In the genomic region with DNA sequence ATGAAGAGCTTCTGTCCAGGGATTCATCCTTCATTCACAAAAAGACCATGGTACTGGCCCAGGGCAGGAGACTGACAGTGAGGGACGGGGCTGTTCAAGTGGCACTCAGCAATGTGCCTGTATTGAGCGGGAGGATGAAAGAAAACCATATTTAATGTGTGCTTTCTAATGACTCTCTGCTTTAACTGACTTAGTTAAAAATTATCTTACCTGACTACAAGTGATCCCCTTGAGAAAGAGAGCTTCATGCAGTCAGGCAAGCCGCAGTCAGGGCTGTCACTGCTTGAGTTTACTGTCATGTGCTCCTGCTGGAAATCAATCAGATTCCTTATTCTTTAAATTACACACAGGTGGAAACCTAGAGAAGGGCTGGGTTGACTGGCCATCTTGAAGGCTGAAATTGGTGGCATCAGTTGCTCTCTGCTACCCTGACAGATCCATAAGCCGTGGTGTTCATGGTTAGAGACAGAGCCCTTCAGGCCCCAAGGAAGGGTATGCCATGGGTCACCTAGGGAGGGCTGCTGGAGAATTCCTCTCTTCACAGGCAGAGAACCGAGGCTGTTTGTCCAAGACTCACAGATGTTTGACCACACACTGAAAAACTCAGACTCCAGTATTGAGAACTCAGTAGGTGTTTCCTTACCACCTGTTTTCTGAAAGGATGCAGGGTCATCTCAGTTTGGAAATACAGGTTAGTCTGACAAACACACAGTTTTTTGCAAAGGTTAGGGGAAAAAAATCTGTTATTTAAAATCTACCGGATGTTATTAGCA, we compare ENCODE assay signal across 1 cellular context.
A peak's percentile ranks its signal among the peaks of the same experiment; 100 is the strongest.
TF ChIP-seq lines count a peak whose summit lies in the region.

No MANE protein-coding gene starts in this region.

TF ChIP-seq in HepG2, 621 proteins besides CTCF, POLR2A, EP300 and RAD21 (continued from another document and continues in another):
- TF ChIP-seq, protein P1, sequence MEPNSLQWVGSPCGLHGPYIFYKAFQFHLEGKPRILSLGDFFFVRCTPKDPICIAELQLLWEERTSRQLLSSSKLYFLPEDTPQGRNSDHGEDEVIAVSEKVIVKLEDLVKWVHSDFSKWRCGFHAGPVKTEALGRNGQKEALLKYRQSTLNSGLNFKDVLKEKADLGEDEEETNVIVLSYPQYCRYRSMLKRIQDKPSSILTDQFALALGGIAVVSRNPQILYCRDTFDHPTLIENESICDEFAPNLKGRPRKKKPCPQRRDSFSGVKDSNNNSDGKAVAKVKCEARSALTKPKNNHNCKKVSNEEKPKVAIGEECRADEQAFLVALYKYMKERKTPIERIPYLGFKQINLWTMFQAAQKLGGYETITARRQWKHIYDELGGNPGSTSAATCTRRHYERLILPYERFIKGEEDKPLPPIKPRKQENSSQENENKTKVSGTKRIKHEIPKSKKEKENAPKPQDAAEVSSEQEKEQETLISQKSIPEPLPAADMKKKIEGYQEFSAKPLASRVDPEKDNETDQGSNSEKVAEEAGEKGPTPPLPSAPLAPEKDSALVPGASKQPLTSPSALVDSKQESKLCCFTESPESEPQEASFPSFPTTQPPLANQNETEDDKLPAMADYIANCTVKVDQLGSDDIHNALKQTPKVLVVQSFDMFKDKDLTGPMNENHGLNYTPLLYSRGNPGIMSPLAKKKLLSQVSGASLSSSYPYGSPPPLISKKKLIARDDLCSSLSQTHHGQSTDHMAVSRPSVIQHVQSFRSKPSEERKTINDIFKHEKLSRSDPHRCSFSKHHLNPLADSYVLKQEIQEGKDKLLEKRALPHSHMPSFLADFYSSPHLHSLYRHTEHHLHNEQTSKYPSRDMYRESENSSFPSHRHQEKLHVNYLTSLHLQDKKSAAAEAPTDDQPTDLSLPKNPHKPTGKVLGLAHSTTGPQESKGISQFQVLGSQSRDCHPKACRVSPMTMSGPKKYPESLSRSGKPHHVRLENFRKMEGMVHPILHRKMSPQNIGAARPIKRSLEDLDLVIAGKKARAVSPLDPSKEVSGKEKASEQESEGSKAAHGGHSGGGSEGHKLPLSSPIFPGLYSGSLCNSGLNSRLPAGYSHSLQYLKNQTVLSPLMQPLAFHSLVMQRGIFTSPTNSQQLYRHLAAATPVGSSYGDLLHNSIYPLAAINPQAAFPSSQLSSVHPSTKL (CRISPR knock-in tag; IDR thresholded peaks at IDR 0.05) = peak; percentile 71
- TF ChIP-seq, protein P2, sequence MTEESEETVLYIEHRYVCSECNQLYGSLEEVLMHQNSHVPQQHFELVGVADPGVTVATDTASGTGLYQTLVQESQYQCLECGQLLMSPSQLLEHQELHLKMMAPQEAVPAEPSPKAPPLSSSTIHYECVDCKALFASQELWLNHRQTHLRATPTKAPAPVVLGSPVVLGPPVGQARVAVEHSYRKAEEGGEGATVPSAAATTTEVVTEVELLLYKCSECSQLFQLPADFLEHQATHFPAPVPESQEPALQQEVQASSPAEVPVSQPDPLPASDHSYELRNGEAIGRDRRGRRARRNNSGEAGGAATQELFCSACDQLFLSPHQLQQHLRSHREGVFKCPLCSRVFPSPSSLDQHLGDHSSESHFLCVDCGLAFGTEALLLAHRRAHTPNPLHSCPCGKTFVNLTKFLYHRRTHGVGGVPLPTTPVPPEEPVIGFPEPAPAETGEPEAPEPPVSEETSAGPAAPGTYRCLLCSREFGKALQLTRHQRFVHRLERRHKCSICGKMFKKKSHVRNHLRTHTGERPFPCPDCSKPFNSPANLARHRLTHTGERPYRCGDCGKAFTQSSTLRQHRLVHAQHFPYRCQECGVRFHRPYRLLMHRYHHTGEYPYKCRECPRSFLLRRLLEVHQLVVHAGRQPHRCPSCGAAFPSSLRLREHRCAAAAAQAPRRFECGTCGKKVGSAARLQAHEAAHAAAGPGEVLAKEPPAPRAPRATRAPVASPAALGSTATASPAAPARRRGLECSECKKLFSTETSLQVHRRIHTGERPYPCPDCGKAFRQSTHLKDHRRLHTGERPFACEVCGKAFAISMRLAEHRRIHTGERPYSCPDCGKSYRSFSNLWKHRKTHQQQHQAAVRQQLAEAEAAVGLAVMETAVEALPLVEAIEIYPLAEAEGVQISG (CRISPR knock-in tag; IDR thresholded peaks at IDR 0.05) = 0 out of 2 replicates have a peak, but pooled peaks have one; percentile 16
- TF ChIP-seq ZNF607 (CRISPR knock-in tag; IDR thresholded peaks at IDR 0.05; ENCODE audit: borderline replicate concordance) = no peak
- TF ChIP-seq NFIB (CRISPR knock-in tag; IDR thresholded peaks at IDR 0.05; ENCODE audit: borderline replicate concordance) = no peak
- TF ChIP-seq CREM (IDR thresholded peaks at IDR 0.05) = peak; percentile 42; the same call in 1 of the 2 replicates
- no peak for TF ChIP-seq CREM (CRISPR knock-in tag; IDR thresholded peaks at IDR 0.05)
- peak; percentile 4; the same call in 1 of the 2 replicates for TF ChIP-seq CEBPG (CRISPR knock-in tag; IDR thresholded peaks at IDR 0.05)
- 0 out of 2 replicates have a peak, but pooled peaks have one; percentile 21 for TF ChIP-seq ELF3 (CRISPR knock-in tag; IDR thresholded peaks at IDR 0.05)
- TF ChIP-seq KDM2A (CRISPR knock-in tag; IDR thresholded peaks at IDR 0.05; ENCODE audit: borderline replicate concordance, low read depth) = no peak
- TF ChIP-seq TBX2 (CRISPR knock-in tag; IDR thresholded peaks at IDR 0.05; ENCODE audit: borderline replicate concordance) = peak; percentile 77
- no peak for TF ChIP-seq STAG1 (CRISPR knock-in tag; IDR thresholded peaks at IDR 0.05)
- TF ChIP-seq SOX13 (IDR thresholded peaks at IDR 0.05) = no peak
- TF ChIP-seq SOX13 (CRISPR knock-in tag; conservative IDR thresholded peaks at IDR 0.05 in 1 of 2, IDR thresholded peaks at IDR 0.05 in 1 of 2) = peak in 1 of 2 experiments; percentile 32; a peak in 1 of 4 replicates
- 0 out of 2 replicates have a peak, but pooled peaks have one; percentile 7 for TF ChIP-seq FOXO1 (CRISPR knock-in tag; IDR thresholded peaks at IDR 0.05)
- no peak for TF ChIP-seq ATF7 (IDR thresholded peaks at IDR 0.05)
- TF ChIP-seq ATF7 (CRISPR knock-in tag; IDR thresholded peaks at IDR 0.05) = no peak
- TF ChIP-seq, protein P3, sequence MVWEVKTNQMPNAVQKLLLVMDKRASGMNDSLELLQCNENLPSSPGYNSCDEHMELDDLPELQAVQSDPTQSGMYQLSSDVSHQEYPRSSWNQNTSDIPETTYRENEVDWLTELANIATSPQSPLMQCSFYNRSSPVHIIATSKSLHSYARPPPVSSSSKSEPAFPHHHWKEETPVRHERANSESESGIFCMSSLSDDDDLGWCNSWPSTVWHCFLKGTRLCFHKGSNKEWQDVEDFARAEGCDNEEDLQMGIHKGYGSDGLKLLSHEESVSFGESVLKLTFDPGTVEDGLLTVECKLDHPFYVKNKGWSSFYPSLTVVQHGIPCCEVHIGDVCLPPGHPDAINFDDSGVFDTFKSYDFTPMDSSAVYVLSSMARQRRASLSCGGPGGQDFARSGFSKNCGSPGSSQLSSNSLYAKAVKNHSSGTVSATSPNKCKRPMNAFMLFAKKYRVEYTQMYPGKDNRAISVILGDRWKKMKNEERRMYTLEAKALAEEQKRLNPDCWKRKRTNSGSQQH (CRISPR knock-in tag; IDR thresholded peaks at IDR 0.05; ENCODE audit: low read depth) = 0 out of 2 replicates have a peak, but pooled peaks have one; percentile 58
- no peak for TF ChIP-seq ZNF205 (CRISPR knock-in tag; IDR thresholded peaks at IDR 0.05)
- TF ChIP-seq ZNF264 (CRISPR knock-in tag; IDR thresholded peaks at IDR 0.05) = peak; percentile 36; the same call in 1 of the 2 replicates
- no peak for TF ChIP-seq CHD2 (IDR thresholded peaks at IDR 0.05; ENCODE audit: low read depth, low read length)
- TF ChIP-seq, protein P4, sequence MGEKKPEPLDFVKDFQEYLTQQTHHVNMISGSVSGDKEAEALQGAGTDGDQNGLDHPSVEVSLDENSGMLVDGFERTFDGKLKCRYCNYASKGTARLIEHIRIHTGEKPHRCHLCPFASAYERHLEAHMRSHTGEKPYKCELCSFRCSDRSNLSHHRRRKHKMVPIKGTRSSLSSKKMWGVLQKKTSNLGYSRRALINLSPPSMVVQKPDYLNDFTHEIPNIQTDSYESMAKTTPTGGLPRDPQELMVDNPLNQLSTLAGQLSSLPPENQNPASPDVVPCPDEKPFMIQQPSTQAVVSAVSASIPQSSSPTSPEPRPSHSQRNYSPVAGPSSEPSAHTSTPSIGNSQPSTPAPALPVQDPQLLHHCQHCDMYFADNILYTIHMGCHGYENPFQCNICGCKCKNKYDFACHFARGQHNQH (CRISPR knock-in tag; IDR thresholded peaks at IDR 0.05) = 0 out of 2 replicates have a peak, but pooled peaks have one; percentile 27
- TF ChIP-seq ZNF496 (CRISPR knock-in tag; IDR thresholded peaks at IDR 0.05; ENCODE audit: insufficient replicate concordance) = no peak
- TF ChIP-seq THAP11 (CRISPR knock-in tag; IDR thresholded peaks at IDR 0.05) = peak; percentile 40
- TF ChIP-seq PHF21A (CRISPR knock-in tag; IDR thresholded peaks at IDR 0.05) = 0 out of 2 replicates have a peak, but pooled peaks have one; percentile 43
- peak; percentile 34; the same call in 1 of the 2 replicates for TF ChIP-seq TGIF2 (CRISPR knock-in tag; IDR thresholded peaks at IDR 0.05)
- TF ChIP-seq, protein P5, sequence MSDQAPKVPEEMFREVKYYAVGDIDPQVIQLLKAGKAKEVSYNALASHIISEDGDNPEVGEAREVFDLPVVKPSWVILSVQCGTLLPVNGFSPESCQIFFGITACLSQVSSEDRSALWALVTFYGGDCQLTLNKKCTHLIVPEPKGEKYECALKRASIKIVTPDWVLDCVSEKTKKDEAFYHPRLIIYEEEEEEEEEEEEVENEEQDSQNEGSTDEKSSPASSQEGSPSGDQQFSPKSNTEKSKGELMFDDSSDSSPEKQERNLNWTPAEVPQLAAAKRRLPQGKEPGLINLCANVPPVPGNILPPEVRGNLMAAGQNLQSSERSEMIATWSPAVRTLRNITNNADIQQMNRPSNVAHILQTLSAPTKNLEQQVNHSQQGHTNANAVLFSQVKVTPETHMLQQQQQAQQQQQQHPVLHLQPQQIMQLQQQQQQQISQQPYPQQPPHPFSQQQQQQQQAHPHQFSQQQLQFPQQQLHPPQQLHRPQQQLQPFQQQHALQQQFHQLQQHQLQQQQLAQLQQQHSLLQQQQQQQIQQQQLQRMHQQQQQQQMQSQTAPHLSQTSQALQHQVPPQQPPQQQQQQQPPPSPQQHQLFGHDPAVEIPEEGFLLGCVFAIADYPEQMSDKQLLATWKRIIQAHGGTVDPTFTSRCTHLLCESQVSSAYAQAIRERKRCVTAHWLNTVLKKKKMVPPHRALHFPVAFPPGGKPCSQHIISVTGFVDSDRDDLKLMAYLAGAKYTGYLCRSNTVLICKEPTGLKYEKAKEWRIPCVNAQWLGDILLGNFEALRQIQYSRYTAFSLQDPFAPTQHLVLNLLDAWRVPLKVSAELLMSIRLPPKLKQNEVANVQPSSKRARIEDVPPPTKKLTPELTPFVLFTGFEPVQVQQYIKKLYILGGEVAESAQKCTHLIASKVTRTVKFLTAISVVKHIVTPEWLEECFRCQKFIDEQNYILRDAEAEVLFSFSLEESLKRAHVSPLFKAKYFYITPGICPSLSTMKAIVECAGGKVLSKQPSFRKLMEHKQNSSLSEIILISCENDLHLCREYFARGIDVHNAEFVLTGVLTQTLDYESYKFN (CRISPR knock-in tag; conservative IDR thresholded peaks at IDR 0.05) = peak; percentile 65; the same call in 1 of the 2 replicates
- TF ChIP-seq SALL1 (CRISPR knock-in tag; IDR thresholded peaks at IDR 0.05) = peak; percentile 75
- TF ChIP-seq, protein P6, sequence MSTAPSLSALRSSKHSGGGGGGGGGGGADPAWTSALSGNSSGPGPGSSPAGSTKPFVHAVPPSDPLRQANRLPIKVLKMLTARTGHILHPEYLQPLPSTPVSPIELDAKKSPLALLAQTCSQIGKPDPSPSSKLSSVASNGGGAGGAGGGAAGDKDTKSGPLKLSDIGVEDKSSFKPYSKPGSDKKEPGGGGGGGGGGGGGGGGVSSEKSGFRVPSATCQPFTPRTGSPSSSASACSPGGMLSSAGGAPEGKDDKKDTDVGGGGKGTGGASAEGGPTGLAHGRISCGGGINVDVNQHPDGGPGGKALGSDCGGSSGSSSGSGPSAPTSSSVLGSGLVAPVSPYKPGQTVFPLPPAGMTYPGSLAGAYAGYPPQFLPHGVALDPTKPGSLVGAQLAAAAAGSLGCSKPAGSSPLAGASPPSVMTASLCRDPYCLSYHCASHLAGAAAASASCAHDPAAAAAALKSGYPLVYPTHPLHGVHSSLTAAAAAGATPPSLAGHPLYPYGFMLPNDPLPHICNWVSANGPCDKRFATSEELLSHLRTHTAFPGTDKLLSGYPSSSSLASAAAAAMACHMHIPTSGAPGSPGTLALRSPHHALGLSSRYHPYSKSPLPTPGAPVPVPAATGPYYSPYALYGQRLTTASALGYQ (CRISPR knock-in tag; IDR thresholded peaks at IDR 0.05) = peak; percentile 25; the same call in 1 of the 2 replicates
- TF ChIP-seq ZNF282 (IDR thresholded peaks at IDR 0.05; ENCODE audit: partially characterized antibody) = no peak
- TF ChIP-seq FOSL1 (CRISPR knock-in tag; IDR thresholded peaks at IDR 0.05; ENCODE audit: borderline replicate concordance) = no peak
- TF ChIP-seq EED (CRISPR knock-in tag; IDR thresholded peaks at IDR 0.05) = no peak
- TF ChIP-seq ERF (CRISPR knock-in tag; IDR thresholded peaks at IDR 0.05) = peak; percentile 35; the same call in 1 of the 2 replicates
- TF ChIP-seq TCF7 (IDR thresholded peaks at IDR 0.05; ENCODE audit: low read depth) = peak; percentile 85
- no peak for TF ChIP-seq SOX6 (IDR thresholded peaks at IDR 0.05)
- TF ChIP-seq SOX6 (CRISPR knock-in tag; IDR thresholded peaks at IDR 0.05) = peak; percentile 63
- TF ChIP-seq, protein P7, sequence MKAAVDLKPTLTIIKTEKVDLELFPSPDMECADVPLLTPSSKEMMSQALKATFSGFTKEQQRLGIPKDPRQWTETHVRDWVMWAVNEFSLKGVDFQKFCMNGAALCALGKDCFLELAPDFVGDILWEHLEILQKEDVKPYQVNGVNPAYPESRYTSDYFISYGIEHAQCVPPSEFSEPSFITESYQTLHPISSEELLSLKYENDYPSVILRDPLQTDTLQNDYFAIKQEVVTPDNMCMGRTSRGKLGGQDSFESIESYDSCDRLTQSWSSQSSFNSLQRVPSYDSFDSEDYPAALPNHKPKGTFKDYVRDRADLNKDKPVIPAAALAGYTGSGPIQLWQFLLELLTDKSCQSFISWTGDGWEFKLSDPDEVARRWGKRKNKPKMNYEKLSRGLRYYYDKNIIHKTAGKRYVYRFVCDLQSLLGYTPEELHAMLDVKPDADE (CRISPR knock-in tag; IDR thresholded peaks at IDR 0.05) = no peak
- TF ChIP-seq CENPX (CRISPR knock-in tag; IDR thresholded peaks at IDR 0.05) = no peak
- TF ChIP-seq KMT2A (CRISPR knock-in tag; IDR thresholded peaks at IDR 0.05) = 0 out of 2 replicates have a peak, but pooled peaks have one; percentile 34
- TF ChIP-seq, protein P8, sequence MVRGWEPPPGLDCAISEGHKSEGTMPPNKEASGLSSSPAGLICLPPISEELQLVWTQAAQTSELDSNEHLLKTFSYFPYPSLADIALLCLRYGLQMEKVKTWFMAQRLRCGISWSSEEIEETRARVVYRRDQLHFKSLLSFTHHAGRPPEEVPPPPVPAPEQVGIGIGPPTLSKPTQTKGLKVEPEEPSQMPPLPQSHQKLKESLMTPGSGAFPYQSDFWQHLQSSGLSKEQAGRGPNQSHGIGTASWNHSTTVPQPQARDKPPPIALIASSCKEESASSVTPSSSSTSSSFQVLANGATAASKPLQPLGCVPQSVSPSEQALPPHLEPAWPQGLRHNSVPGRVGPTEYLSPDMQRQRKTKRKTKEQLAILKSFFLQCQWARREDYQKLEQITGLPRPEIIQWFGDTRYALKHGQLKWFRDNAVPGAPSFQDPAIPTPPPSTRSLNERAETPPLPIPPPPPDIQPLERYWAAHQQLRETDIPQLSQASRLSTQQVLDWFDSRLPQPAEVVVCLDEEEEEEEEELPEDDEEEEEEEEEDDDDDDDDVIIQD (CRISPR knock-in tag; IDR thresholded peaks at IDR 0.05; ENCODE audit: low read depth) = 0 out of 2 replicates have a peak, but pooled peaks have one; percentile 14
- peak; percentile 33; the same call in 1 of the 2 replicates for TF ChIP-seq ZMYM4 (CRISPR knock-in tag; IDR thresholded peaks at IDR 0.05)
- no peak for TF ChIP-seq ZNF713 (CRISPR knock-in tag; IDR thresholded peaks at IDR 0.05)
